1 cellular context compared by ENCODE assay signal in the genomic region with DNA sequence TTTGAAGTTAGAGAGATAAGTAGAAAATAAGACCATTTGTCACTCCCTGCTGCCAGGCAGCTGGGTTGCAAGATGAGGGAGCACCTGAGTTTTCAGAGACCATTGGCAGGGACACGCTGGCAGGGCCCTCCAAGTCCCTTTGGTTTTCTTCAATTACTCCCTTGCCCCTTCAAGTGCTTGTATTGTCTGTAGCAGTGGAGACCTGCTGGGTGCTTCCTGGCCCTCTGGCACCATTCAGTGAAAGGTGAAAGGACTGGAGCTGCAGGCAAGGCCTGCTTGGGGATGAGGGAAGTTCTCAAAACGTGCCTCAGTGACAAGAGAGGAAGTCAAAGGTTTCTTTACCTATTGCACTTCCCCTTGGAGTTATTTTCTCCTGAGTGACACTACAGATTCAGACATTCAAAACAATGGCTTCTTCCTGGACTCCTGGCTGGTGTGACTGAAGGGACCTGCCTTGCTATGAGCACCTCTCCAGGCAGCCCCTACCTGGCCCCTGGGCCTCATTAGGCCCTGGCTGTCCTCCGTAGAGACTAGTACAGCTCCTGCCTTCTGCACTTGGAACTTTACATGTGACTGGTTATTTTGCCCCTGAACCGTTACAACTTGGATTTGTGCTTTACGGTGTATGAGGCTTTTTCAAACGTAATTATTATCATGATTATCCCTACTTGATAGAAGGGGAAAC.
TF ChIP-seq lines count a peak whose summit lies in the region.

No MANE protein-coding gene starts in this region.

TF ChIP-seq in IMR-90, 13 proteins besides CTCF, POLR2A, EP300 and RAD21 (continued from another document):
- TF ChIP-seq, protein P1, sequence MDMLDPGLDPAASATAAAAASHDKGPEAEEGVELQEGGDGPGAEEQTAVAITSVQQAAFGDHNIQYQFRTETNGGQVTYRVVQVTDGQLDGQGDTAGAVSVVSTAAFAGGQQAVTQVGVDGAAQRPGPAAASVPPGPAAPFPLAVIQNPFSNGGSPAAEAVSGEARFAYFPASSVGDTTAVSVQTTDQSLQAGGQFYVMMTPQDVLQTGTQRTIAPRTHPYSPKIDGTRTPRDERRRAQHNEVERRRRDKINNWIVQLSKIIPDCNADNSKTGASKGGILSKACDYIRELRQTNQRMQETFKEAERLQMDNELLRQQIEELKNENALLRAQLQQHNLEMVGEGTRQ (IDR thresholded peaks at IDR 0.05; ENCODE audit: low read depth, low read length), result no peak
- TF ChIP-seq MAZ (IDR thresholded peaks at IDR 0.05; ENCODE audit: borderline replicate concordance, low read depth, low read length) (no peak), RFX5 (IDR thresholded peaks at IDR 0.05; ENCODE audit: low read depth, low read length) (no peak), BHLHE40 (IDR thresholded peaks at IDR 0.05; ENCODE audit: low read depth, low read length) (no peak), MAFK (IDR thresholded peaks at IDR 0.05; ENCODE audit: low read depth, low read length) (no peak), MXI1 (IDR thresholded peaks at IDR 0.05; ENCODE audit: borderline replicate concordance, low read depth, low read length) (no peak), NFE2L2 (IDR thresholded peaks at IDR 0.05; ENCODE audit: low read depth, low read length) (no peak), SMC3 (IDR thresholded peaks at IDR 0.05; ENCODE audit: low read depth, low read length) (no peak), FOS (IDR thresholded peaks at IDR 0.05; ENCODE audit: low read depth, low read length) (no peak)
